1 cellular context compared by ENCODE assay signal in the genomic region with DNA sequence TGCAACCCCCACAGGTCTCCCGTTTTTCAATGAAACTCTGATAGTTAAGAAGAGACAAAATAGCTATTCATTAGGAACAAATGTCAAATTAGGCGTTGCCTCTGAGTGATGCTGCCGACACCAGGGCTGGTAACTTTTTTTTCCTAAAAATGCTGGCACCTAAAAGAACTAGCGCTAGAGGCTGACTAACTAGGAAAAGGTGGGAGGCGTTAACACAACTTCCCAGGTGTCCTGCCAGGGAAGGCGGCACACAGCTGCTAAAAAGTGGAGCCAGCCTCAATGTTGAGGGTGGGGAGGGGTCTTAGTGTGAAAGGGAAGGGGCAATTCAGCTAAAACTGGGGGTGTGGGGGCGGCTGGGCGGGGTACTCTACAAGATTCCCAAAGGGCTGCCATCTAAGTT.
TF ChIP-seq lines count a peak whose summit lies in the region.

No MANE protein-coding gene starts in this region.

TF ChIP-seq in A549, 52 proteins besides CTCF, POLR2A, EP300 and RAD21 (continued from another document):
- TF ChIP-seq, protein P1, sequence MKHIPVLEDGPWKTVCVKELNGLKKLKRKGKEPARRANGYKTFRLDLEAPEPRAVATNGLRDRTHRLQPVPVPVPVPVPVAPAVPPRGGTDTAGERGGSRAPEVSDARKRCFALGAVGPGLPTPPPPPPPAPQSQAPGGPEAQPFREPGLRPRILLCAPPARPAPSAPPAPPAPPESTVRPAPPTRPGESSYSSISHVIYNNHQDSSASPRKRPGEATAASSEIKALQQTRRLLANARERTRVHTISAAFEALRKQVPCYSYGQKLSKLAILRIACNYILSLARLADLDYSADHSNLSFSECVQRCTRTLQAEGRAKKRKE (CRISPR knock-in tag; IDR thresholded peaks at IDR 0.05; ENCODE audit: low read depth): no peak
- TF ChIP-seq RFX5 (IDR thresholded peaks at IDR 0.05): no peak
- no peak for TF ChIP-seq CBX2 (IDR thresholded peaks at IDR 0.05; ENCODE audit: borderline replicate concordance, low read depth)
- TF ChIP-seq CHD4 (IDR thresholded peaks at IDR 0.05; ENCODE audit: borderline replicate concordance): no peak
- TF ChIP-seq ZC3H11A (IDR thresholded peaks at IDR 0.05): no peak
